24 cellular contexts compared by ENCODE assay signal in the genomic region with DNA sequence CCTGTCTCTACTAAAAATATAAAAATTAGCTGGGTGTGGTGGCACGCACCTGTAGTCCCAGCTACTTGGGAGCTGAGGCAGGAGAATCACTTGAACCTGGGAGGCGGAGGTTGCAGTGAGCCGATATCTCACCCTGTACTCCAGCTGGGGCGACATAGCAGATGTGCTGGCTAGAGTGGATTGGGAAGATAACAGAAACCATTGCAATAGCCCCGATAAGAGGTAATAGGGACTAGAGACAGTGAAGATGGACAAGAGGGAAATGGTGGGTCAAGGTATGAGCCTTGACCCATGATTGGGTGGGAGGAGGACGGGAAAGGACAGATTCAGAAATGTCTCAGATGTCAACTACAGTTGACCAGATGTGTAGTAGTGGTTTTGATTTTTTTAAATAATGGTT.
"Had no signal": no experiment of that assay in that cellular context is flagged by ENCODE, and none has a peak within 500 bp of the region (broad histone marks: within the 10 kb centered on the region; RNA-seq: fewer than 3 reads in every experiment).

No MANE protein-coding gene starts in this region.

- DNase-seq: activated CD4-positive, alpha-beta T cell treated with anti-CD3 and anti-CD28 coated beads, Interleukin-2, amount 10 ng/mL, durations not matched to agents 24 days and 14 days; activated CD8-positive, alpha-beta T cell treated with anti-CD3 and anti-CD28 coated beads for 36 hours; activated naive CD4-positive, alpha-beta T cell treated with Interleukin-2 at 50 U/mL for 16 hours; activated naive CD8-positive, alpha-beta T cell treated with anti-CD3 and anti-CD28 coated beads, Interleukin-2, amount 50 U/mL, for 24 hours; activated T-cell treated with anti-CD3 and anti-CD28 coated beads, Interleukin-2, amount 50 U/mL, for 1 hour; anterior cingulate cortex; brain microvascular endothelial cell; central memory CD4-positive, alpha-beta T cell; dorsolateral prefrontal cortex; foreskin melanocyte; glutamatergic neuron; hypothalamus; islet precursor cell; mammary epithelial cell; natural killer cell; ovary; psoas muscle; right cardiac atrium; stomach; T-helper 1 cell; testis; WERI-Rb-1 had no signal

- H3K4me3 ChIP-seq: dorsolateral prefrontal cortex, ovary, psoas muscle, stomach, testis had no signal

- ATAC-seq: activated CD8-positive, alpha-beta T cell treated with anti-CD3 and anti-CD28 coated beads for 36 hours; activated naive CD8-positive, alpha-beta T cell treated with anti-CD3 and anti-CD28 coated beads, Interleukin-2, amount 50 U/mL, for 24 hours; activated T-helper 17 cell treated with anti-CD3 and anti-CD28 coated beads, Interleukin-2, amount 50 U/mL, for 72 hours; natural killer cell; psoas muscle; right cardiac atrium had no signal

- H3K36me3 ChIP-seq: brain microvascular endothelial cell, ovary, stomach had no signal

- H3K27ac ChIP-seq: brain microvascular endothelial cell, ovary, psoas muscle, stomach, testis, WERI-Rb-1 had no signal

- H3K4me1 Mint-ChIP-seq: activated CD4-positive, alpha-beta T cell treated with anti-CD3 and anti-CD28 coated beads, Interleukin-2, amount 10 ng/mL, durations not matched to agents 24 days and 14 days; activated T-helper 17 cell treated with anti-CD3 and anti-CD28 coated beads, Interleukin-2, amount 50 U/mL, for 72 hours had no signal

- H3K36me3 Mint-ChIP-seq: natural killer cell had no signal

- H3K27me3 Mint-ChIP-seq: type B pancreatic cell had no signal

- H3K27ac Mint-ChIP-seq: activated CD4-positive, alpha-beta T cell treated with anti-CD3 and anti-CD28 coated beads, Interleukin-2, amount 10 ng/mL, durations not matched to agents 24 days and 14 days; activated CD8-positive, alpha-beta T cell treated with anti-CD3 and anti-CD28 coated beads for 36 hours; activated naive CD8-positive, alpha-beta T cell treated with anti-CD3 and anti-CD28 coated beads, Interleukin-2, amount 50 U/mL, for 24 hours; activated T-helper 17 cell treated with anti-CD3 and anti-CD28 coated beads, Interleukin-2, amount 50 U/mL, for 72 hours; type B pancreatic cell had no signal

- H3K4me3 Mint-ChIP-seq: activated CD4-positive, alpha-beta T cell treated with anti-CD3 and anti-CD28 coated beads, Interleukin-2, amount 10 ng/mL, durations not matched to agents 24 days and 14 days; activated CD8-positive, alpha-beta T cell treated with anti-CD3 and anti-CD28 coated beads for 36 hours; activated naive CD8-positive, alpha-beta T cell treated with anti-CD3 and anti-CD28 coated beads, Interleukin-2, amount 50 U/mL, for 24 hours; activated T-helper 17 cell treated with anti-CD3 and anti-CD28 coated beads, Interleukin-2, amount 50 U/mL, for 72 hours; natural killer cell; type B pancreatic cell had no signal

- H3K27me3 ChIP-seq: brain microvascular endothelial cell, dorsolateral prefrontal cortex, ovary, stomach, testis had no signal

- H3K4me1 ChIP-seq: psoas muscle had no signal

- H3K9me3 ChIP-seq: ovary, testis had no signal
